In the genomic region with DNA sequence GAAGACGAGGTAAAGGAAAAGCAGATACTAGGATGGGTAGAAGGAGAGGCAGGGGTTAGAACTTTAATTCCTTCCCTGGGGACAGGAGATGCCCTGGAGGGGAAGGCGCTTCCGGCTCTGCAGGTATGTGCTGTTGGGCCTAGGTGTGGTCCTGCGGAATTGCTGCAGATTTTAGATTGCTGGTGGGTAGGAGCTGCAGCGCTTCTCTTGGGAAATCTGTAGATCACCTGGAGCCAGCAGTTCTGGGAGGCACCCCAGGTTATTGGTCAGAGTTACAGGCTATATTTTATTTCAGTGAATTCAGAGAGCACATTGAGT, we compare ENCODE assay signal across 8 cellular contexts. TPM values are rescaled to one million over a fixed set of nuclear protein-coding genes. Genes with fewer than 3 reads are reported as not detected.
DNase-seq lines count a peak whose midpoint lies in the region; ATAC-seq and TF ChIP-seq lines count a peak whose summit lies in the region.

No MANE protein-coding gene starts in this region.

- H3K9me3 ChIP-seq in SJSA1 (replicated peaks): no peaks in the 10 kb centered on the region
- H3K9me3 ChIP-seq in gastroesophageal sphincter: no peaks in the 10 kb centered on the region

- no peak for TF ChIP-seq EP300 in gastroesophageal sphincter (IDR thresholded peaks at IDR 0.05)

- H3K27ac ChIP-seq in SJSA1 (peak overlapping the region; percentile 54), gastroesophageal sphincter (peak overlapping the region; percentile 64 to 98 (median 92))

- H3K4me3 ChIP-seq in GM06990 (replicated peaks; ENCODE audit: low read depth, low read length): peak overlapping the region; percentile 89
- H3K4me3 ChIP-seq in SJSA1: peak overlapping the region; percentile 60
- H3K4me3 ChIP-seq in gastroesophageal sphincter: peak overlapping the region; percentile 67 to 77
- peak overlapping the region; percentile 97 for H3K4me3 ChIP-seq in skeletal muscle cell (ENCODE audit: low read depth, low read length)

- WGBS in gastroesophageal sphincter (ENCODE audit: low coverage in 1 of 2), 2 donors: 4% methylated on average over 4 to 5 of the region's 5 CpGs

- no peak for TF ChIP-seq POLR2A in gastroesophageal sphincter (IDR thresholded peaks at IDR 0.05)

- H3K36me3 ChIP-seq in GM06990 (ENCODE audit: control insufficient read depth, insufficient read depth, low read length) (no peaks in the 10 kb centered on the region), SJSA1 (0 out of 2 replicates have a peak, but pooled peaks cover 4% of the 10 kb centered on the region), gastroesophageal sphincter (no peaks in the 10 kb centered on the region)

- H3K4me1 ChIP-seq in SJSA1 (replicated peaks) (peaks cover 13% of the 10 kb centered on the region; the same call in 1 of the 2 replicates), gastroesophageal sphincter (peaks cover 8 to 60% (median 27%) of the 10 kb centered on the region in 3 donors)

- H3K27me3 ChIP-seq in GM06990 (replicated peaks; ENCODE audit: control insufficient read depth, insufficient read depth, low read length): no peaks in the 10 kb centered on the region
- no peaks in the 10 kb centered on the region for H3K27me3 ChIP-seq in SJSA1 (replicated peaks)
- H3K27me3 ChIP-seq in gastroesophageal sphincter: no peaks in the 10 kb centered on the region

- no peak for DNase-seq in GM06990 (ENCODE audit: extremely low read depth, insufficient read length)
- no peak for DNase-seq in SJSA1 (ENCODE audit: low read depth in 1 of 2, low spot score in 2 of 2)
- no peak for DNase-seq in skeletal muscle cell (ENCODE audit: low read depth)
- DNase-seq in activated T-cell treated with anti-CD3 and anti-CD28 coated beads, Interleukin-2, amount 50 U/mL, for 48 hours: no peak
- DNase-seq in activated CD4-positive, alpha-beta T cell treated with anti-CD3 and anti-CD28 coated beads, Interleukin-2, amount 50 U/mL, for 1 hour: no peak
- DNase-seq in superior temporal gyrus (ENCODE audit: extremely low spot score): no peak
- DNase-seq in amniotic stem cell (lab: John Stamatoyannopoulos, UW): no peak

- TF ChIP-seq CTCF in GM06990 (IDR thresholded peaks at IDR 0.05; ENCODE audit: insufficient read depth, low read length, poor library complexity, severe bottlenecking) (no peak), gastroesophageal sphincter (IDR thresholded peaks at IDR 0.05) (no peak)

- ATAC-seq in gastroesophageal sphincter: no peak

RNA-seq across cellular contexts. Expression of a gene that starts 1.1 kb away (rescaled TPM):
- 123 and 167 TPM in 2 replicates for total RNA-seq in SJSA1 (2014; rRNA removed; shearing (Covaris generic))
- 100 to 1,000 TPM; 190 to 236 (median 230) TPM for total RNA-seq in gastroesophageal sphincter
